ENCODE assay signal across 36 cellular contexts in genomic region chr5:159112436-159112835, GRCh38.
"Had no signal": no experiment of that assay in that cellular context is flagged by ENCODE, and none has a peak within 500 bp of the region (broad histone marks: within the 10 kb centered on the region; RNA-seq: fewer than 3 reads in every experiment).

No MANE protein-coding gene starts in this region.

- H3K36me3 ChIP-seq: MG63 had no signal

- H3K4me3 ChIP-seq: MG63 had no signal

- H3K9me3 ChIP-seq: MG63 had no signal

- DNase-seq: Kasumi-1, MG63, MM.1S, MV-4-11, NCI-H1048, NCI-H1092, NCI-H1092 treated with DMSO at 0.1 percent for 48 hours, NCI-H1105, NCI-H1105 treated with DMSO at 0.1 percent for 48 hours, NCI-H1417, NCI-H1417 treated with DMSO at 0.1 percent for 48 hours, NCI-H1436, NCI-H1436 treated with DMSO at 0.1 percent for 48 hours, NCI-H146, NCI-H1694, NCI-H1694 treated with DMSO at 0.1 percent for 48 hours, NCI-H187, NCI-H187 treated with DMSO at 0.1 percent for 48 hours, NCI-H1930, NCI-H2029, NCI-H2029 treated with DMSO at 0.1 percent for 48 hours, NCI-H2081, NCI-H2081 treated with DMSO at 0.1 percent for 48 hours, NCI-H2107, NCI-H2171, NCI-H2171 treated with DMSO at 0.1 percent for 48 hours, NCI-H2227 treated with DMSO at 0.1 percent for 48 hours, NCI-H226, NCI-H345, NCI-H446, NCI-H446 treated with DMSO at 0.1 percent for 48 hours, NCI-H510A, NCI-H510A treated with DMSO at 0.1 percent for 48 hours, NCI-H524, NCI-H524 treated with DMSO at 0.1 percent for 48 hours, NCI-H526 had no signal
